In the genomic region with DNA sequence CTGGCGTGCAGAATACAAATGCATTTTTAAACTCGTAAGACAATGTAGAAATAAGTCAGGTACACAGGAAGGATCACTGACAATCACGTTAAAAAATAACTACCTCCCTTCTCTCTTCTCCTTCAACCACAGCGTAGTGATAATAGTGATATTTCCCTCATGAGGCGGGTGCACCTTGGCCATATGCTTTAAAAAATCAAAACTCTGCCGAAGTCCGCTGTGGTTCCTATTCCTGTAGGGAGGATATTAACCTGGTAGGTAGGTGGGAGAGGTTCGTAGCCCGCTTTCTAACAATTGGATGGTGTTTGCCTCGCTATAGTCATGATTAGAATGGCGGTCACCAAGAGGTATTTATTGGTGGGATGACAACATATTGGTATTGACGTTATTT, we compare ENCODE assay signal across 10 cellular contexts. TPM values are rescaled to one million over a fixed set of nuclear protein-coding genes. Genes with fewer than 3 reads are reported as not detected.
A peak's percentile ranks its signal among the peaks of the same experiment; 100 is the strongest.
DNase-seq lines count a peak whose midpoint lies in the region; ATAC-seq and TF ChIP-seq lines count a peak whose summit lies in the region.
"Had no signal": no experiment of that assay in that cellular context is flagged by ENCODE, and none has a peak within 500 bp of the region (broad histone marks: within the 10 kb centered on the region; RNA-seq: fewer than 3 reads in every experiment).

No MANE protein-coding gene starts in this region.

- ATAC-seq in body of pancreas (no peak), upper lobe of right lung (no peak), HG02870 (IDR thresholded peaks at IDR 0.05; ENCODE audit: unreplicated experiment) (no peak), GM19452 (IDR thresholded peaks at IDR 0.05; ENCODE audit: unreplicated experiment) (no peak)

- H3K27ac ChIP-seq in body of pancreas = no peak overlapping the region
- no peak overlapping the region for H3K27ac ChIP-seq in mesendoderm (ENCODE audit: low read depth, low read length)
- no peak overlapping the region for H3K27ac ChIP-seq in upper lobe of right lung
- H3K27ac ChIP-seq: HL-60 had no signal

- peak overlapping the region; percentile 84 for H3K56ac ChIP-seq in mesendoderm (ENCODE audit: low read length)

- no peak overlapping the region for H4K5ac ChIP-seq in mesendoderm (ENCODE audit: low read length)

- H3K4me3 ChIP-seq in body of pancreas (peak overlapping the region; percentile 3 to 24), mesendoderm (ENCODE audit: low read length) (peak overlapping the region; percentile 72), upper lobe of right lung (peak overlapping the region; percentile 51)

- TF ChIP-seq POLR2A in body of pancreas (IDR thresholded peaks at IDR 0.05) = no peak

- H3K27me3 Mint-ChIP-seq in activated naive CD4-positive, alpha-beta T cell treated with anti-CD3 and anti-CD28 coated beads, Interleukin-2, amount 10 ng/mL, durations not matched to agents 7 days and 5 days = peaks cover 38% of the 10 kb centered on the region

- peak overlapping the region; percentile 77 for H3K9ac ChIP-seq in mesendoderm (ENCODE audit: low read length)

- peaks cover 3% of the 10 kb centered on the region for H3K36me3 Mint-ChIP-seq in activated naive CD4-positive, alpha-beta T cell treated with anti-CD3 and anti-CD28 coated beads, Interleukin-2, amount 10 ng/mL, durations not matched to agents 7 days and 5 days

- H3K9me3 ChIP-seq in body of pancreas (no peaks in the 10 kb centered on the region), upper lobe of right lung (no peaks in the 10 kb centered on the region)

- H3K27me3 ChIP-seq in body of pancreas (no peaks in the 10 kb centered on the region), mesendoderm (ENCODE audit: insufficient read depth, low read length, poor library complexity) (no peaks in the 10 kb centered on the region), upper lobe of right lung (peaks cover 23% of the 10 kb centered on the region)

- H3K36me3 ChIP-seq in body of pancreas (replicated peaks in 1 of 2; ENCODE audit: insufficient read depth in 1 of 2, low read depth in 2 of 2) (no peaks in the 10 kb centered on the region), mesendoderm (ENCODE audit: control insufficient read depth, insufficient read depth, low read length) (no peaks in the 10 kb centered on the region), upper lobe of right lung (no peaks in the 10 kb centered on the region)

- H3K18ac ChIP-seq in mesendoderm (ENCODE audit: low read length) = no peak overlapping the region

- intact Hi-C loops in body of pancreas (cut with DNase I) = no loop called here
- intact Hi-C loops in upper lobe of right lung (cut with DNase I) = no loop called here

- TF ChIP-seq CTCF in body of pancreas (IDR thresholded peaks at IDR 0.05) (no peak), upper lobe of right lung (IDR thresholded peaks at IDR 0.05) (no peak)

- no peaks in the 10 kb centered on the region for H3K79me2 ChIP-seq in mesendoderm (ENCODE audit: control insufficient read depth, insufficient read depth, low read length)

- CTCF ChIA-PET in activated naive CD4-positive, alpha-beta T cell treated with anti-CD3 and anti-CD28 coated beads, Interleukin-2, amount 10 ng/mL, durations not matched to agents 7 days and 5 days (lab: Charles Lee) = no interaction called here

- no peak overlapping the region for H4K8ac ChIP-seq in mesendoderm (ENCODE audit: low read depth, low read length)

- WGBS in body of pancreas, 2 donors = 14 to 20% methylated on average over 12 of the region's 12 CpGs
- no CpG with 5 or more reads among the region's 12 CpGs for WGBS in mesendoderm (ENCODE audit: extremely low coverage, insufficient coverage, low lambda C conversion rate)

- H3K23ac ChIP-seq in mesendoderm (ENCODE audit: low read length) = no peak overlapping the region

- peak overlapping the region; percentile 80 for H3K27ac Mint-ChIP-seq in activated naive CD4-positive, alpha-beta T cell treated with anti-CD3 and anti-CD28 coated beads, Interleukin-2, amount 10 ng/mL, durations not matched to agents 7 days and 5 days

- no peak overlapping the region for H2BK15ac ChIP-seq in mesendoderm (replicated peaks; ENCODE audit: low read depth)

- H2BK120ac ChIP-seq in mesendoderm (ENCODE audit: low read depth, low read length) = no peak overlapping the region

- H3K79me1 ChIP-seq in mesendoderm (ENCODE audit: low read length) = no peaks in the 10 kb centered on the region

- H2AK5ac ChIP-seq in mesendoderm (ENCODE audit: low read length) = no peak overlapping the region

- peak overlapping the region; percentile 87 for H3K4me2 ChIP-seq in mesendoderm (ENCODE audit: low read length)

- no peaks in the 10 kb centered on the region for H3K9me3 Mint-ChIP-seq in activated naive CD4-positive, alpha-beta T cell treated with anti-CD3 and anti-CD28 coated beads, Interleukin-2, amount 10 ng/mL, durations not matched to agents 7 days and 5 days

- H3K4me1 Mint-ChIP-seq in activated naive CD4-positive, alpha-beta T cell treated with anti-CD3 and anti-CD28 coated beads, Interleukin-2, amount 10 ng/mL, durations not matched to agents 7 days and 5 days = peaks cover 37% of the 10 kb centered on the region

- no peak overlapping the region for H2BK5ac ChIP-seq in mesendoderm (ENCODE audit: low read length)

- no peak overlapping the region for H3K4ac ChIP-seq in mesendoderm (ENCODE audit: low read depth, low read length)

- H3K4me1 ChIP-seq in body of pancreas = peaks cover 5% of the 10 kb centered on the region
- H3K4me1 ChIP-seq in mesendoderm (ENCODE audit: control insufficient read depth, low read depth, low read length) = peaks cover 3% of the 10 kb centered on the region
- H3K4me1 ChIP-seq in upper lobe of right lung = no peaks in the 10 kb centered on the region

- no peak for DNase-seq in activated naive CD4-positive, alpha-beta T cell treated with anti-CD3 and anti-CD28 coated beads, Interleukin-2, amount 10 ng/mL, durations not matched to agents 7 days and 5 days
- no peak for DNase-seq in activated naive CD4-positive, alpha-beta T cell treated with Interleukin-2 at 50 U/mL for 16 hours
- no peak for DNase-seq in body of pancreas
- no peak for DNase-seq in mesendoderm
- no peak for DNase-seq in upper lobe of right lung
- no peak for DNase-seq in nucleus accumbens (lab: John Stamatoyannopoulos, UW)

- peak overlapping the region; percentile 97 for H3K4me3 Mint-ChIP-seq in activated naive CD4-positive, alpha-beta T cell treated with anti-CD3 and anti-CD28 coated beads, Interleukin-2, amount 10 ng/mL, durations not matched to agents 7 days and 5 days

RNA-seq across cellular contexts. Expression of gene GREM2, which starts 0.7 kb away (rescaled TPM):
- total RNA-seq in body of pancreas (under 1 TPM in 1 of 2 donors, not detected in 1; under 0.01 TPM), upper lobe of right lung (0.64 TPM)
- polyA plus RNA-seq in mesendoderm (2013, experiment 1 of 2) = 0.42 TPM
- polyA plus RNA-seq in mesendoderm (2013, experiment 2 of 2) = 0.45 TPM
- total RNA-seq: renal cortical epithelial cell had no signal

Comparison
In these comparisons a context has a peak if more than half of its experiments do, and no peak if none do; other contexts are left out.
1. H3K4me3 ChIP-seq: peak in every context shown above with its lines; median percentile 72 in mesendoderm; 51 in upper lobe of right lung; 14 in body of pancreas.